In the genomic region with DNA sequence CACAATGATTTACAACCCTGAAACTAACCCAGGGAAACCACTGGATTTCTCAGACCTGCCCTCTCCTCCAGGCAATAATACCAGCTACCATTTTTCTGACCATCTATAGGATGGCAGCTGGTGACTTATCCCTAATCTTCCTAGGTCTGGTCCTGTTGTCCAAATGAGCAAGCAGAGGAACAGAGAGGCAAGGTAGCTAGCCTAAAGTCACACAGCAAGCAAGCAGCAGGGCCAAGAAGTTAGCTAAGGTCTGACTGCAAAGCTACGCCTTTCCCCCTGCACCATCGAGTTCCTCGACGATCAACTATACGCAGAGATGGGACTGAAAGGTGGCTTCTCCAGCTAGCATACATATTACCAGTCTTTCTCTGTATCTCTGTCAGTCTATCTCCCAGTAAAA, we compare ENCODE assay signal across 28 cellular contexts. TPM values are rescaled to one million over a fixed set of nuclear protein-coding genes. Genes with fewer than 3 reads are reported as not detected.
A peak's percentile ranks its signal among the peaks of the same experiment; 100 is the strongest.
DNase-seq lines count a peak whose midpoint lies in the region; ATAC-seq, FAIRE-seq and TF ChIP-seq lines count a peak whose summit lies in the region.
"Had no signal": no experiment of that assay in that cellular context is flagged by ENCODE, and none has a peak within 500 bp of the region (broad histone marks: within the 10 kb centered on the region; RNA-seq: fewer than 3 reads in every experiment).

No MANE protein-coding gene starts in this region.

- peaks cover 2% of the 10 kb centered on the region for H3K27me3 Mint-ChIP-seq in activated CD4-positive, alpha-beta memory T cell treated with anti-CD3 and anti-CD28 coated beads, Interleukin-2, amount 10 ng/mL, durations not matched to agents 7 days and 5 days
- no peaks in the 10 kb centered on the region for H3K27me3 Mint-ChIP-seq in activated CD4-positive, alpha-beta memory T cell treated with anti-CD3 and anti-CD28 coated beads for 36 hours
- H3K27me3 Mint-ChIP-seq in CD8-positive, alpha-beta memory T cell: no peaks in the 10 kb centered on the region
- H3K27me3 Mint-ChIP-seq in natural killer cell (ENCODE audit: low read depth in 2 of 2): no peaks in the 10 kb centered on the region
- H3K27me3 Mint-ChIP-seq: dendritic cell treated with granulocyte-macrophage colony-stimulating factor and Interleukin-4, amounts not matched to agents 40 ng/mL and 50 ng/mL, for 4 days had no signal

- intact Hi-C loops in activated CD4-positive, alpha-beta memory T cell treated with anti-CD3 and anti-CD28 coated beads for 36 hours (cut with micrococcal nuclease): no loop called here
- intact Hi-C loops in K562 (cut with micrococcal nuclease): no loop called here
- intact Hi-C loops in natural killer cell (cut with micrococcal nuclease): no loop called here

- peaks cover 56% of the 10 kb centered on the region for H3K4me1 ChIP-seq in CD8-positive, alpha-beta memory T cell (ENCODE audit: insufficient read depth, low read length)
- H3K4me1 ChIP-seq in K562 (replicated peaks in 1 of 2; ENCODE audit: control insufficient read depth in 2 of 2, insufficient read depth in 2 of 2, low read length in 2 of 2): no peaks in the 10 kb centered on the region
- H3K4me1 ChIP-seq: ascending aorta had no signal

- no peak overlapping the region for H3K4me2 ChIP-seq in K562 (ENCODE audit: insufficient read depth, low read length)
- H3K4me2 ChIP-seq: smooth muscle cell had no signal

- TF ChIP-seq EP300 in K562 (IDR thresholded peaks at IDR 0.05; ENCODE audit: low read length): no peak

- H2AFZ ChIP-seq in K562 (ENCODE audit: low read depth, low read length): no peak overlapping the region

- H3K9me3 Mint-ChIP-seq in activated CD4-positive, alpha-beta memory T cell treated with anti-CD3 and anti-CD28 coated beads, Interleukin-2, amount 10 ng/mL, durations not matched to agents 7 days and 5 days: peaks cover 11% of the 10 kb centered on the region
- H3K9me3 Mint-ChIP-seq in activated CD4-positive, alpha-beta memory T cell treated with anti-CD3 and anti-CD28 coated beads for 36 hours: no peaks in the 10 kb centered on the region
- peaks cover 0 to 4% (median 0%) of the 10 kb centered on the region in 5 donors for H3K9me3 Mint-ChIP-seq in CD8-positive, alpha-beta memory T cell
- H3K9me3 Mint-ChIP-seq in natural killer cell: no peaks in the 10 kb centered on the region
- H3K9me3 Mint-ChIP-seq: activated naive CD4-positive, alpha-beta T cell treated with anti-CD3 and anti-CD28 coated beads for 36 hours; dendritic cell treated with granulocyte-macrophage colony-stimulating factor and Interleukin-4, amounts not matched to agents 40 ng/mL and 50 ng/mL, for 4 days had no signal

- no peak overlapping the region for H3K4me3 ChIP-seq in CD8-positive, alpha-beta memory T cell (ENCODE audit: low read length)
- no peak overlapping the region for H3K4me3 ChIP-seq in K562
- H3K4me3 ChIP-seq: ascending aorta, smooth muscle cell, upper lobe of right lung had no signal

- no peak for TF ChIP-seq RAD21 in K562 (CRISPR knock-in tag; conservative IDR thresholded peaks at IDR 0.05 in 1 of 2, IDR thresholded peaks at IDR 0.05 in 1 of 2)

- peaks cover 40% of the 10 kb centered on the region for H4K20me1 ChIP-seq in K562 (replicated peaks; ENCODE audit: control insufficient read depth, insufficient read depth, low read length)

- H3K9me3 ChIP-seq in CD8-positive, alpha-beta memory T cell (ENCODE audit: low read length): no peaks in the 10 kb centered on the region
- H3K9me3 ChIP-seq in K562 (replicated peaks; ENCODE audit: control insufficient read depth, insufficient read depth, low read depth, low read length): no peaks in the 10 kb centered on the region
- H3K9me3 ChIP-seq: ascending aorta, upper lobe of right lung had no signal

- in situ Hi-C loops in K562 (cut with MboI): no loop called here

- H3K9me1 ChIP-seq in K562 (ENCODE audit: control insufficient read depth, insufficient read depth, low read length): no peaks in the 10 kb centered on the region

- BruUV-seq in K562 (replicated peaks; lab: Mats Ljungman, UMichigan): no TSS peak

- no peak overlapping the region for H3K4me3 Mint-ChIP-seq in activated CD4-positive, alpha-beta memory T cell treated with anti-CD3 and anti-CD28 coated beads, Interleukin-2, amount 10 ng/mL, durations not matched to agents 7 days and 5 days
- H3K4me3 Mint-ChIP-seq in activated CD4-positive, alpha-beta memory T cell treated with anti-CD3 and anti-CD28 coated beads for 36 hours: no peak overlapping the region
- H3K4me3 Mint-ChIP-seq in CD8-positive, alpha-beta memory T cell: peak overlapping the region; percentile 25 to 83 (median 66)
- peak overlapping the region; percentile 88 for H3K4me3 Mint-ChIP-seq in natural killer cell
- H3K4me3 Mint-ChIP-seq: activated naive CD4-positive, alpha-beta T cell treated with anti-CD3 and anti-CD28 coated beads for 36 hours; B cell; dendritic cell treated with granulocyte-macrophage colony-stimulating factor and Interleukin-4, amounts not matched to agents 40 ng/mL and 50 ng/mL, for 4 days had no signal

- no peak for FAIRE-seq in K562 (lab: Jason Lieb, UNC)
- FAIRE-seq: endothelial cell of umbilical vein, GM12892, RCC 7860 had no signal

- H3K4me1 Mint-ChIP-seq in activated CD4-positive, alpha-beta memory T cell treated with anti-CD3 and anti-CD28 coated beads, Interleukin-2, amount 10 ng/mL, durations not matched to agents 7 days and 5 days: peaks cover 65% of the 10 kb centered on the region
- peaks cover 46% of the 10 kb centered on the region for H3K4me1 Mint-ChIP-seq in activated CD4-positive, alpha-beta memory T cell treated with anti-CD3 and anti-CD28 coated beads for 36 hours (ENCODE audit: low read depth)
- peaks cover 66 to 86% (median 76%) of the 10 kb centered on the region in 3 donors for H3K4me1 Mint-ChIP-seq in CD8-positive, alpha-beta memory T cell
- H3K4me1 Mint-ChIP-seq in natural killer cell: peaks cover 73 to 76% of the 10 kb centered on the region in 2 donors

- no peak overlapping the region for H3K9ac ChIP-seq in K562 (ENCODE audit: insufficient read depth in 1 of 2, low read depth in 2 of 2, low read length in 2 of 2)

- no peaks in the 10 kb centered on the region for H3K36me3 ChIP-seq in CD8-positive, alpha-beta memory T cell (ENCODE audit: insufficient read depth, low read length)
- no peaks in the 10 kb centered on the region for H3K36me3 ChIP-seq in K562 (ENCODE audit: control insufficient read depth, insufficient read depth, low read length)
- H3K36me3 ChIP-seq: ascending aorta, upper lobe of right lung had no signal

- TF ChIP-seq CTCF in K562 (IDR thresholded peaks at IDR 0.05 in 2 of 3, conservative IDR thresholded peaks at IDR 0.05 in 1 of 3; ENCODE audit: insufficient read depth in 2 of 3, low read depth in 1 of 3, low read length in 3 of 3) (no peak), natural killer cell (IDR thresholded peaks at IDR 0.05) (no peak)

- TF ChIP-seq POLR2A in K562 (conservative IDR thresholded peaks at IDR 0.05): no peak

- no peaks in the 10 kb centered on the region for H3K79me2 ChIP-seq in K562 (ENCODE audit: control insufficient read depth, insufficient read depth, low read length)

- H3K27ac Mint-ChIP-seq in activated CD4-positive, alpha-beta memory T cell treated with anti-CD3 and anti-CD28 coated beads, Interleukin-2, amount 10 ng/mL, durations not matched to agents 7 days and 5 days: peak overlapping the region; percentile 37
- H3K27ac Mint-ChIP-seq in activated CD4-positive, alpha-beta memory T cell treated with anti-CD3 and anti-CD28 coated beads for 36 hours: no peak overlapping the region
- H3K27ac Mint-ChIP-seq in CD8-positive, alpha-beta memory T cell: peak overlapping the region; percentile 66 to 98 (median 94)
- H3K27ac Mint-ChIP-seq in natural killer cell: peak overlapping the region; percentile 96 to 97
- H3K27ac Mint-ChIP-seq: activated naive CD4-positive, alpha-beta T cell treated with anti-CD3 and anti-CD28 coated beads for 36 hours; B cell; dendritic cell treated with granulocyte-macrophage colony-stimulating factor and Interleukin-4, amounts not matched to agents 40 ng/mL and 50 ng/mL, for 4 days had no signal

- WGBS in K562 (ENCODE audit: insufficient coverage, low coverage, missing lambda C conversion rate): 64% methylated on average over 5 of the region's 5 CpGs

- H3K36me3 Mint-ChIP-seq in activated CD4-positive, alpha-beta memory T cell treated with anti-CD3 and anti-CD28 coated beads, Interleukin-2, amount 10 ng/mL, durations not matched to agents 7 days and 5 days (ENCODE audit: low read depth): peaks cover 27% of the 10 kb centered on the region
- no peaks in the 10 kb centered on the region for H3K36me3 Mint-ChIP-seq in activated CD4-positive, alpha-beta memory T cell treated with anti-CD3 and anti-CD28 coated beads for 36 hours
- peaks cover 3 to 8% (median 6%) of the 10 kb centered on the region in 3 donors for H3K36me3 Mint-ChIP-seq in CD8-positive, alpha-beta memory T cell
- H3K36me3 Mint-ChIP-seq in natural killer cell: no peaks in the 10 kb centered on the region

- POLR2A ChIA-PET in activated CD4-positive, alpha-beta memory T cell treated with anti-CD3 and anti-CD28 coated beads, Interleukin-2, amount 10 ng/mL, durations not matched to agents 7 days and 5 days (lab: Charles Lee): interaction anchor here (1.0 to 7.3 kb wide), 6 partner anchors 26 to 220 kb away, joined by 3 to 103 read pairs (median 4); a partner anchor contains a TSS
- POLR2A ChIA-PET in activated CD4-positive, alpha-beta memory T cell treated with anti-CD3 and anti-CD28 coated beads for 36 hours (lab: Charles Lee): interaction anchor here (1.3 kb wide), 1 partner anchor 107 kb away, joined by 3 read pairs; no protein-coding TSS in a partner anchor
- POLR2A ChIA-PET in CD8-positive, alpha-beta memory T cell (lab: Charles Lee): interaction anchor here (1.4 kb wide), 1 partner anchor 173 kb away, joined by 3 read pairs; no protein-coding TSS in a partner anchor
- POLR2A ChIA-PET in K562 (lab: Yijun Ruan, JAX): interaction anchor here (0.6 to 1.3 kb wide), 4 partner anchors 13 to 648 kb away, joined by 3 to 7 read pairs (median 4); no protein-coding TSS in a partner anchor

- no peak for DNase-seq in activated CD4-positive, alpha-beta memory T cell treated with anti-CD3 and anti-CD28 coated beads, Interleukin-2, amount 10 ng/mL, durations not matched to agents 7 days and 5 days
- no peak for DNase-seq in activated CD4-positive, alpha-beta memory T cell treated with anti-CD3 and anti-CD28 coated beads for 36 hours
- no peak for DNase-seq in CD8-positive, alpha-beta memory T cell
- DNase-seq in K562 (ENCODE audit: extremely low read depth in 1 of 4, low spot score in 3 of 4) (no peak), natural killer cell (no peak), putamen (ENCODE audit: low spot score) (no peak), cerebellar nuclear complex (lab: John Stamatoyannopoulos, UW) (no peak)
- DNase-seq: activated naive CD4-positive, alpha-beta T cell treated with anti-CD3 and anti-CD28 coated beads for 36 hours; activated T-cell treated with anti-CD3 and anti-CD28 coated beads, Interleukin-2, amount 50 U/mL, for 1 hour; Calu3; HCEC 1CT; Kasumi-1; left cardiac atrium; NCI-H1105; NCI-H2029; NCI-H2227 treated with DMSO at 0.1 percent for 48 hours; occipital lobe; stimulated activated CD4-positive, alpha-beta T cell treated with anti-CD3 and anti-CD28 coated beads, Interleukin-2, amount 100 ng/mL, for 24 hours; substantia nigra; upper lobe of right lung had no signal

- CTCF ChIA-PET in activated CD4-positive, alpha-beta memory T cell treated with anti-CD3 and anti-CD28 coated beads, Interleukin-2, amount 10 ng/mL, durations not matched to agents 7 days and 5 days (lab: Charles Lee): interaction anchor here (1.0 to 4.9 kb wide), 5 partner anchors 26 to 198 kb away, joined by 4 to 22 read pairs (median 9); a partner anchor contains a TSS
- CTCF ChIA-PET in activated CD4-positive, alpha-beta memory T cell treated with anti-CD3 and anti-CD28 coated beads for 36 hours (lab: Charles Lee): interaction anchor here (1.3 to 2.8 kb wide), 5 partner anchors 80 to 195 kb away, joined by 4 to 13 read pairs (median 5); no protein-coding TSS in a partner anchor
- CTCF ChIA-PET in CD8-positive, alpha-beta memory T cell (lab: Charles Lee): interaction anchor here (0.7 to 5.3 kb wide), 6 partner anchors 19 to 90 kb away, joined by 3 to 30 read pairs (median 4); a partner anchor contains a TSS
- CTCF ChIA-PET in K562 (lab: Yijun Ruan, JAX; ENCODE audit: low intra/inter-chr PET ratio): no interaction called here

- ATAC-seq in K562 (no peak), natural killer cell (no peak), esophagus mucosa (no peak)
- ATAC-seq: left cardiac atrium, upper lobe of right lung had no signal

- H3K27ac ChIP-seq in CD8-positive, alpha-beta memory T cell (ENCODE audit: low read depth, low read length): no peak overlapping the region
- H3K27ac ChIP-seq in K562 (ENCODE audit: extremely low read depth, low read depth, low read length): no peak overlapping the region
- H3K27ac ChIP-seq: ascending aorta, upper lobe of right lung had no signal

- no peaks in the 10 kb centered on the region for H3K27me3 ChIP-seq in CD8-positive, alpha-beta memory T cell (ENCODE audit: insufficient read depth, low read length, poor library complexity, severe bottlenecking)
- peaks cover 0 to 6% of the 10 kb centered on the region in 2 experiments; a peak in 2 of 5 replicates for H3K27me3 ChIP-seq in K562 (ENCODE audit: control insufficient read depth in 2 of 2, insufficient read depth in 2 of 2, low read length in 2 of 2)
- H3K27me3 ChIP-seq: ascending aorta, upper lobe of right lung had no signal

RNA-seq across cellular contexts. Expression of a gene that starts 25.3 kb away (rescaled TPM):
- 10 to 100 TPM; 27.1 to 28.1 TPM for total RNA-seq in activated CD4-positive, alpha-beta memory T cell treated with anti-CD3 and anti-CD28 coated beads, Interleukin-2, amount 10 ng/mL, durations not matched to agents 7 days and 5 days
- total RNA-seq in activated CD4-positive, alpha-beta memory T cell treated with anti-CD3 and anti-CD28 coated beads for 36 hours: 10 to 100 TPM; 12.4 to 13.3 TPM
- 1 to 10 TPM; 9.0 to 9.7 TPM for total RNA-seq in CD8-positive, alpha-beta memory T cell
- polyA plus RNA-seq in CD8-positive, alpha-beta memory T cell: 18.0 TPM
- 33.1 and 33.6 TPM in 2 replicates for total RNA-seq in K562 (2011; cell fraction: chromatin; rRNA removed; ENCODE audit: low replicate concordance)
- total RNA-seq in K562 (2011; cell fraction: nucleolus; rRNA removed): 14.2 and 19.1 TPM in 2 replicates
- total RNA-seq in K562 (2011; cell fraction: nucleoplasm; rRNA removed): 23.5 and 31.5 TPM in 2 replicates
- 6.6 and 9.4 TPM in 2 replicates for total RNA-seq in K562 (2014; rRNA removed)
- 10.3 and 11.9 TPM in 2 replicates for total RNA-seq in K562 (2014; rRNA removed; fragmentation: Illumina TruSeq; extraction: Trizol)
- 9.2 and 9.8 TPM in 2 replicates for total RNA-seq in K562 (2015; rRNA removed; fragmentation: Illumina TruSeq; extraction: Trizol)
- total RNA-seq in K562 (2021): 8.9 and 11.2 TPM in 2 replicates
- 6.2 and 10.7 TPM in 2 replicates for polyA plus RNA-seq in K562 (2011; rRNA removed)
- polyA plus RNA-seq in K562 (2011; cell fraction: cytosol; rRNA removed): 2.9 and 5.1 TPM in 2 replicates
- 6.9 and 8.4 TPM in 2 replicates for polyA plus RNA-seq in K562 (2011; cell fraction: nucleus; rRNA removed)
- 5.9 and 9.7 TPM in 2 replicates for polyA plus RNA-seq in K562 (2012)
- polyA plus RNA-seq in K562 (2014; fragmentation: Illumina TruSeq; extraction: Trizol): 6.6 and 7.3 TPM in 2 replicates
- 10 to 100 TPM in 1 of 2 experiments, 1 to 10 TPM in 1; 9.5 to 10.7 TPM for polyA plus RNA-seq in K562 (2014; fragmentation: Nextera tagmentation; extraction: Ambion mirVana)
- 13.7 and 17.1 TPM in 2 replicates for polyA plus RNA-seq in K562 (2014; rRNA removed)
- polyA minus RNA-seq in K562 (2011; rRNA and poly(A)+ RNA removed): 7.9 and 8.8 TPM in 2 replicates
- polyA minus RNA-seq in K562 (2011; cell fraction: cytosol; rRNA and poly(A)+ RNA removed): 2.0 and 3.5 TPM in 2 replicates
- 12.4 and 12.9 TPM in 2 replicates for polyA minus RNA-seq in K562 (2011; cell fraction: nucleus; rRNA and poly(A)+ RNA removed)
- total RNA-seq in natural killer cell: 10 to 100 TPM; 37.5 to 48.6 (median 47.9) TPM
- total RNA-seq in esophagus mucosa: 9.2 TPM

Comparison
In these comparisons a context has a peak if more than half of its experiments do, and no peak if none do; other contexts are left out.
1. H3K4me3 Mint-ChIP-seq: peak in CD8-positive, alpha-beta memory T cell (7 of 7) and natural killer cell (single experiment); none in activated CD4-positive, alpha-beta memory T cell treated with anti-CD3 and anti-CD28 coated beads, Interleukin-2, amount 10 ng/mL, durations not matched to agents 7 days and 5 days (single experiment) and activated CD4-positive, alpha-beta memory T cell treated with anti-CD3 and anti-CD28 coated beads for 36 hours (single experiment).